Comparison of ENCODE assay signal across 2 cellular contexts in genomic region chr22:27340047-27340446, GRCh38.
TF ChIP-seq lines count a peak whose summit lies in the region.

No MANE protein-coding gene starts in this region.

TF ChIP-seq in HepG2, 621 proteins besides CTCF, POLR2A, EP300 and RAD21:
- TF ChIP-seq ZSCAN12 (CRISPR knock-in tag; IDR thresholded peaks at IDR 0.05) (no peak), ZNF629 (CRISPR knock-in tag; conservative IDR thresholded peaks at IDR 0.05) (peak; percentile 53)

TF ChIP-seq in K562, 482 proteins besides CTCF, POLR2A, EP300 and RAD21:
- peak; percentile 70 for TF ChIP-seq RBM25 (IDR thresholded peaks at IDR 0.05; ENCODE audit: low read depth, low read length, severe bottlenecking)
- TF ChIP-seq ZBTB43 (CRISPR knock-in tag; IDR thresholded peaks at IDR 0.05): no peak
